13 cellular contexts compared by ENCODE assay signal in the genomic region with DNA sequence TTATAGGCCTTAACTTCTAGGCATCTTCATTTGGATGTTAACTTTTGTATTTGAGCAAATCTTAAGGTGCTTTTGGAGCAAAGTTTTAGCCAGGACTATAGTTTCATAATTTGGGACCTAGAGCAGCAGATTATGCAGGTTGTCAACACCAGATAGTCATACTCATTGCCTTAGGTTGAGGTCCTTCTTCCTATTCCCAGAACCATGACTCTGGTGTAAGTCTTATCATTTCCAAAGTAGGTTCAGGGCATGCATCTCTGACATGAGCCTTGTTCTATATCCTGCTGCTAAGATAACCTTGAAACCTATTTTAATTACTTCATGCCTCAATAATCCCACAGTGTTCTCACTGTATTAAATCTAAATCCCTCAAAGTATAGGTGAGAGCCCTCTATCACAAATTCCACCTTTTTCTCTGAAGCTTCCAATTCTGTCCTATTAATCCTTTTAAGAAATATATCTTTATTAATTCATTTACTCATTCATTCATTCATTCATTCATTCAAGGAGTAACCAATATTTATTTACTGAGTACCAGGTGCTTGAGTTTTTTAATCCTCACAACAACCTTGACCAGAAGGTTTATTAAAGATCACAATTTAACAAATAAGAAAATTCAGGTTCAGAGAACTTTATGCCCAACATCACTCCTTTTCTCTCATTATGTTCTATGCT.
"Had no signal": no experiment of that assay in that cellular context is flagged by ENCODE, and none has a peak within 500 bp of the region (broad histone marks: within the 10 kb centered on the region; RNA-seq: fewer than 3 reads in every experiment).

No MANE protein-coding gene starts in this region.

- H3K27me3 ChIP-seq: esophagus squamous epithelium, foreskin keratinocyte, left lung, pancreas had no signal

- ATAC-seq: effector memory CD8-positive, alpha-beta T cell; foreskin keratinocyte; left lung; lower lobe of right lung; pancreas; right cardiac atrium had no signal

- H3K4me3 ChIP-seq: esophagus squamous epithelium, left lung, lower lobe of right lung, pancreas, smooth muscle cell had no signal

- H3K36me3 ChIP-seq: esophagus squamous epithelium, left lung, lower lobe of right lung, pancreas had no signal

- H3K9me3 ChIP-seq: esophagus squamous epithelium, left lung, lower lobe of right lung, pancreas had no signal

- H3K4me1 ChIP-seq: foreskin keratinocyte had no signal

- DNase-seq: effector memory CD8-positive, alpha-beta T cell; esophagus squamous epithelium; foreskin keratinocyte; immature natural killer cell; left lung; lower lobe of right lung; occipital lobe; pancreas; right cardiac atrium; stimulated activated CD4-positive, alpha-beta T cell treated with anti-CD3 and anti-CD28 coated beads, Interleukin-2, amount 100 ng/mL, for 48 hours; stimulated activated naive CD4-positive, alpha-beta T cell treated with Interleukin-2 at 50 U/mL for 16 hours had no signal

- H3K27ac ChIP-seq: epithelial cell of prostate, esophagus squamous epithelium, foreskin keratinocyte, left lung, lower lobe of right lung, pancreas had no signal
